25 cellular contexts compared by ENCODE assay signal in the genomic region with DNA sequence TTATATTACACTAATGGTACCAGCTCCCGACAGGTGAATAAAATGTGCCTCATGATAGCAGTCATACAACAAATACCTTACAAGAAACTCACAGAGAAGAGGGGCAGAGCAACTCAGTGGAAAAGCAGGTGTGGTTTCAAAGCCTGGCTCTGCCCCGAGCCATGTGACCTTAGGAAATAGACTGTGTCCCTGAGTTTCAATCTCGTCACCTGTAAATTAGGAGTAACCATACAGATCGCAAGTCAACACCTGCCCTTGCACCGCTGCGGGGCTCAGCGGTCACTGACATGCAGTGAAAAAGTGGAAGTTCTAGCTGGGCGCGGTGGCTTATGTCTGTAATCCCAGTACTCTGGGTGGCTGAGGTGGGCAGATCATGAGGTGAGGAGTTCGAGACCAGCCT. TPM values are rescaled to one million over a fixed set of nuclear protein-coding genes. Genes with fewer than 3 reads are reported as not detected.
DNase-seq lines count a peak whose midpoint lies in the region; TF ChIP-seq lines count a peak whose summit lies in the region.
"Had no signal": no experiment of that assay in that cellular context is flagged by ENCODE, and none has a peak within 500 bp of the region (broad histone marks: within the 10 kb centered on the region; RNA-seq: fewer than 3 reads in every experiment).

No MANE protein-coding gene starts in this region.

- H3K9me3 ChIP-seq in OCI-LY7 (ENCODE audit: low read length) (no peaks in the 10 kb centered on the region), esophagus (ENCODE audit: control insufficient read depth in 2 of 2, insufficient read depth in 1 of 2, low read depth in 1 of 2, low read length in 1 of 2) (no peaks in the 10 kb centered on the region), muscle layer of duodenum (ENCODE audit: control insufficient read depth in 1 of 2, low read length in 2 of 2) (no peaks in the 10 kb centered on the region)
- H3K9me3 ChIP-seq: BLaER1 treated with 17β-estradiol and CSF1 and Interleukin-3, amounts not matched to agents 10 nM and 100 nM; Caco-2; colonic mucosa; heart right ventricle had no signal

- H3K27ac ChIP-seq in OCI-LY7 (ENCODE audit: low read depth, low read length, poor library complexity, severe bottlenecking) = no peak overlapping the region
- peak overlapping the region; percentile 73 to 86 for H3K27ac ChIP-seq in esophagus (ENCODE audit: low read depth in 2 of 2, low read length in 1 of 2)
- H3K27ac ChIP-seq in muscle layer of duodenum (ENCODE audit: low read length) = peak overlapping the region; percentile 49
- H3K27ac ChIP-seq: BLaER1 treated with 17β-estradiol and CSF1 and Interleukin-3, amounts not matched to agents 10 nM and 100 nM; colonic mucosa; heart right ventricle; parathyroid adenoma; PC-9 had no signal

- BruUV-seq in OCI-LY7 (replicated peaks; lab: Mats Ljungman, UMichigan) = no TSS peak

- peaks cover 27% of the 10 kb centered on the region for H3K4me1 Mint-ChIP-seq in type B pancreatic cell (ENCODE audit: unreplicated experiment)

- no peaks in the 10 kb centered on the region for H3K9me3 Mint-ChIP-seq in type B pancreatic cell
- H3K9me3 Mint-ChIP-seq: T-helper 1 cell treated with Interleukin-12 subunit alpha and Interleukin-12 subunit beta and Interleukin-4 antibody, amounts not matched to agents 30 μg/mL and 1 μg/mL, for 36 hours had no signal

- H3K4me2 ChIP-seq in OCI-LY7 (ENCODE audit: low read length) = peak overlapping the region; percentile 33; the same call in 1 of the 2 replicates
- H3K4me2 ChIP-seq: PC-9 had no signal

- H3K36me3 ChIP-seq in OCI-LY7 (ENCODE audit: insufficient read depth, low read length) = no peaks in the 10 kb centered on the region
- H3K36me3 ChIP-seq in esophagus (ENCODE audit: control insufficient read depth in 2 of 2, insufficient read depth in 2 of 2, low read length in 1 of 2) = no peaks in the 10 kb centered on the region
- H3K36me3 ChIP-seq in muscle layer of duodenum (ENCODE audit: control insufficient read depth in 1 of 2, insufficient read depth in 2 of 2, low read length in 2 of 2) = no peaks in the 10 kb centered on the region
- H3K36me3 ChIP-seq: BLaER1 treated with 17β-estradiol and CSF1 and Interleukin-3, amounts not matched to agents 10 nM and 100 nM; colonic mucosa; heart right ventricle had no signal

- DNase-seq in OCI-LY7 (ENCODE audit: low spot score) (peak; percentile 41), type B pancreatic cell (ENCODE audit: extremely low spot score, unreplicated experiment) (no peak), NCI-H187 (lab: John Stamatoyannopoulos, UW) (no peak), COLO668 (lab: John Stamatoyannopoulos, UW; ENCODE audit: unreplicated experiment) (no peak), foreskin melanocyte (no peak)
- DNase-seq: activated CD4-positive, alpha-beta T cell treated with anti-CD3 and anti-CD28 coated beads, Interleukin-2, amount 50 U/mL, for 1 hour; activated CD4-positive, CD25-positive, alpha-beta regulatory T cell; activated T-cell treated with anti-CD3 and anti-CD28 coated beads, Interleukin-2, amount 50 U/mL, for 48 hours; Caco-2; colonic mucosa; effector CD8-positive, alpha-beta T cell; foreskin fibroblast; heart right ventricle; Kasumi-1; NCI-H1436 treated with DMSO at 0.1 percent for 48 hours; PC-9; stimulated activated naive CD8-positive, alpha-beta T cell treated with anti-CD3 and anti-CD28 coated beads, Interleukin-15, Interleukin-2, amounts not matched to agents 100 U/mL and 50 U/mL, for 24 hours had no signal

- H3K27me3 Mint-ChIP-seq in type B pancreatic cell = no peaks in the 10 kb centered on the region

- peak overlapping the region; percentile 66; the same call in 1 of the 2 replicates for H2AFZ ChIP-seq in OCI-LY7 (ENCODE audit: low read length)
- H2AFZ ChIP-seq: parathyroid adenoma, PC-9 had no signal

- H3K36me3 Mint-ChIP-seq in type B pancreatic cell = no peaks in the 10 kb centered on the region

- H3K4me1 ChIP-seq in OCI-LY7 (ENCODE audit: insufficient read depth, low read length, poor library complexity, severe bottlenecking) = peaks cover 48% of the 10 kb centered on the region
- H3K4me1 ChIP-seq in esophagus (ENCODE audit: control insufficient read depth in 2 of 2, insufficient read depth in 2 of 2, low read length in 1 of 2) = peaks cover 3 to 9% of the 10 kb centered on the region in 2 donors
- H3K4me1 ChIP-seq in muscle layer of duodenum (ENCODE audit: control insufficient read depth in 1 of 2, insufficient read depth in 2 of 2, low read length in 2 of 2) = peaks cover 4 to 12% of the 10 kb centered on the region in 2 donors
- H3K4me1 ChIP-seq: colonic mucosa, parathyroid adenoma had no signal

- CTCF ChIA-PET in OCI-LY7 (lab: Charles Lee; ENCODE audit: unreplicated experiment) = no interaction called here

- no peaks in the 10 kb centered on the region for H3K9me2 ChIP-seq in OCI-LY7 (ENCODE audit: insufficient read depth, low read length)

- H3K27me3 ChIP-seq in esophagus (ENCODE audit: control insufficient read depth in 1 of 2, insufficient read depth in 2 of 2, low read length in 2 of 2) (no peaks in the 10 kb centered on the region), muscle layer of duodenum (ENCODE audit: low read depth, low read length) (no peaks in the 10 kb centered on the region)
- H3K27me3 ChIP-seq: BLaER1 treated with 17β-estradiol and CSF1 and Interleukin-3, amounts not matched to agents 10 nM and 100 nM; colonic mucosa; heart right ventricle had no signal

- 60 to 68% methylated on average over 10 of the region's 10 CpGs for WGBS in esophagus, 2 donors

- intact Hi-C loops in OCI-LY7 (cut with micrococcal nuclease; ENCODE audit: unreplicated experiment) = loop anchor here (10.0 kb wide), 1 partner anchor 274 kb away; a partner anchor contains a TSS

- H3K4me3 Mint-ChIP-seq in type B pancreatic cell = no peak overlapping the region
- H3K4me3 Mint-ChIP-seq: T-helper 1 cell treated with Interleukin-12 subunit alpha and Interleukin-12 subunit beta and Interleukin-4 antibody, amounts not matched to agents 30 μg/mL and 1 μg/mL, for 36 hours had no signal

- POLR2A ChIA-PET in OCI-LY7 (lab: Charles Lee) = no interaction called here

- TF ChIP-seq CTCF in OCI-LY7 (conservative IDR thresholded peaks at IDR 0.05; ENCODE audit: low read length) = no peak
- no peak for TF ChIP-seq CTCF in type B pancreatic cell (conservative IDR thresholded peaks at IDR 0.05)

- peaks cover 5% of the 10 kb centered on the region; the same call in 1 of the 2 replicates for H3K79me2 ChIP-seq in OCI-LY7 (ENCODE audit: insufficient read depth, low read depth, low read length)
- H3K79me2 ChIP-seq: parathyroid adenoma had no signal

- no peaks in the 10 kb centered on the region for H4K20me1 ChIP-seq in OCI-LY7 (ENCODE audit: insufficient read depth, low read length)
- H4K20me1 ChIP-seq: BLaER1 treated with 17β-estradiol and CSF1 and Interleukin-3, amounts not matched to agents 10 nM and 100 nM had no signal

- H3K27ac Mint-ChIP-seq in type B pancreatic cell = peak overlapping the region; percentile 66

- H3K4me3 ChIP-seq in OCI-LY7 (ENCODE audit: low read depth, low read length, poor library complexity, severe bottlenecking) = no peak overlapping the region
- H3K4me3 ChIP-seq in esophagus (ENCODE audit: low read depth in 1 of 2, low read length in 2 of 2) = no peak overlapping the region
- H3K4me3 ChIP-seq in muscle layer of duodenum (ENCODE audit: low read depth in 1 of 2, low read length in 2 of 2) = no peak overlapping the region
- H3K4me3 ChIP-seq: BLaER1 treated with 17β-estradiol and CSF1 and Interleukin-3, amounts not matched to agents 10 nM and 100 nM; colonic mucosa; heart right ventricle; lung; PC-9; skin epidermis had no signal

RNA-seq across cellular contexts. Expression of a gene that starts 11.9 kb away (rescaled TPM):
- total RNA-seq in OCI-LY7 (2014; rRNA removed; shearing (Covaris generic)) = 25.6 and 47.7 TPM in 2 replicates
- total RNA-seq in OCI-LY7 (2022) = 60.4 and 66.9 TPM in 2 replicates
- polyA plus RNA-seq in esophagus = 10 to 100 TPM; 10.7 to 16.5 TPM
- 42.3 and 49.8 TPM in 2 replicates for total RNA-seq in type B pancreatic cell (ENCODE audit: low replicate concordance)

RNA-seq across cellular contexts. Expression of a gene that starts 30.9 kb away (rescaled TPM):
- total RNA-seq in OCI-LY7 (2014; rRNA removed; shearing (Covaris generic)) = not detected in 2 replicates
- not detected in 2 replicates for total RNA-seq in OCI-LY7 (2022)
- polyA plus RNA-seq in esophagus = under 1 TPM; 0.01 to 0.06 TPM
- total RNA-seq in type B pancreatic cell (ENCODE audit: low replicate concordance) = 0.17 and 6.9 TPM in 2 replicates
- total RNA-seq: Caco-2, NCI-H460 had no signal
